In genomic region chr5:76351176-76351575, GRCh38 we compare ENCODE assay signal across 15 cellular contexts. TPM values are rescaled to one million over a fixed set of nuclear protein-coding genes. Genes with fewer than 3 reads are reported as not detected.
A peak's percentile ranks its signal among the peaks of the same experiment; 100 is the strongest.
DNase-seq lines count a peak whose midpoint lies in the region; ATAC-seq and TF ChIP-seq lines count a peak whose summit lies in the region.
"Had no signal": no experiment of that assay in that cellular context is flagged by ENCODE, and none has a peak within 500 bp of the region (broad histone marks: within the 10 kb centered on the region; RNA-seq: fewer than 3 reads in every experiment).

No MANE protein-coding gene starts in this region.

- peak; percentile 74 for DNase-seq in OCI-LY7 (ENCODE audit: low spot score)
- no peak for DNase-seq in OCI-M1 (lab: John Stamatoyannopoulos, UW)
- no peak for DNase-seq in NCI-H187 treated with DMSO at 0.1 percent for 48 hours (lab: John Stamatoyannopoulos, UW)
- no peak for DNase-seq in activated naive CD4-positive, alpha-beta T cell treated with anti-CD3 and anti-CD28 coated beads, Interleukin-2, amount 50 U/mL, for 16 hours
- DNase-seq in ecto neural progenitor cell (ENCODE audit: low spot score), result no peak
- DNase-seq: DMS79; lower lobe of right lung; NCI-H2029; stimulated activated CD4-positive, alpha-beta T cell treated with anti-CD3 and anti-CD28 coated beads, Interleukin-4, amount 100 ng/mL, for 1 hour; stimulated activated naive CD4-positive, alpha-beta T cell had no signal

- peak overlapping the region; percentile 72 for H3K4me2 ChIP-seq in OCI-LY7 (ENCODE audit: low read length)

- no peak for TF ChIP-seq CTCF in OCI-LY7 (conservative IDR thresholded peaks at IDR 0.05; ENCODE audit: low read length)

- H3K79me2 ChIP-seq in OCI-LY7 (ENCODE audit: insufficient read depth, low read depth, low read length), result no peaks in the 10 kb centered on the region

- CTCF ChIA-PET in OCI-LY7 (lab: Charles Lee; ENCODE audit: unreplicated experiment), result interaction anchor here (0.6 to 1.5 kb wide), 4 partner anchors 13 to 196 kb away, joined by 3 to 6 read pairs (median 4); no protein-coding TSS in a partner anchor

- H3K4me3 ChIP-seq in OCI-LY7 (ENCODE audit: low read depth, low read length, poor library complexity, severe bottlenecking), result peak overlapping the region; percentile 53
- H3K4me3 ChIP-seq: lower lobe of right lung, right atrium auricular region, SK-N-MC had no signal

- no peaks in the 10 kb centered on the region for H3K36me3 ChIP-seq in OCI-LY7 (ENCODE audit: insufficient read depth, low read length)
- H3K36me3 ChIP-seq: lower lobe of right lung, right atrium auricular region had no signal

- POLR2A ChIA-PET in OCI-LY7 (lab: Charles Lee), result interaction anchor here (0.6 to 3.1 kb wide), 21 partner anchors 10 to 1870 kb away, joined by 3 to 25 read pairs (median 4); partner anchors contain the start of gene IQGAP2

- intact Hi-C loops in OCI-LY7 (cut with micrococcal nuclease; ENCODE audit: unreplicated experiment), result loop anchor here (1.0 to 5.0 kb wide), 3 partner anchors 38 to 196 kb away; partner anchors contain the start of gene IQGAP2

- H2AFZ ChIP-seq in OCI-LY7 (ENCODE audit: low read length), result peak overlapping the region; percentile 86; the same call in 1 of the 2 replicates

- no peaks in the 10 kb centered on the region for H3K9me3 ChIP-seq in OCI-LY7 (ENCODE audit: low read length)
- H3K9me3 ChIP-seq: lower lobe of right lung, right atrium auricular region had no signal

- H3K9me2 ChIP-seq in OCI-LY7 (ENCODE audit: insufficient read depth, low read length), result no peaks in the 10 kb centered on the region

- ATAC-seq in GM18873 (IDR thresholded peaks at IDR 0.05; ENCODE audit: low FRiP score, unreplicated experiment) (peak; percentile 6), GM21529 (IDR thresholded peaks at IDR 0.05; ENCODE audit: unreplicated experiment) (peak; percentile 28), HG02973 (IDR thresholded peaks at IDR 0.05; ENCODE audit: unreplicated experiment) (peak; percentile 18)
- ATAC-seq: lower lobe of right lung had no signal

- H3K4me1 ChIP-seq in OCI-LY7 (ENCODE audit: insufficient read depth, low read length, poor library complexity, severe bottlenecking), result peaks cover 71% of the 10 kb centered on the region
- H3K4me1 ChIP-seq: lower lobe of right lung, right atrium auricular region had no signal

- no TSS peak for BruUV-seq in OCI-LY7 (replicated peaks; lab: Mats Ljungman, UMichigan)

- peak overlapping the region; percentile 98 for H3K27ac ChIP-seq in OCI-LY7 (ENCODE audit: low read depth, low read length, poor library complexity, severe bottlenecking)
- H3K27ac ChIP-seq: lower lobe of right lung, right atrium auricular region, SK-N-MC had no signal

- no peaks in the 10 kb centered on the region for H4K20me1 ChIP-seq in OCI-LY7 (ENCODE audit: insufficient read depth, low read length)

RNA-seq across cellular contexts. Expression of gene IQGAP2, which starts 51.9 kb away (rescaled TPM):
- 30.0 and 49.9 TPM in 2 replicates for total RNA-seq in OCI-LY7 (2014; rRNA removed; shearing (Covaris generic))
- 48.7 and 50.2 TPM in 2 replicates for total RNA-seq in OCI-LY7 (2022)
